27 cellular contexts compared by ENCODE assay signal in the genomic region with DNA sequence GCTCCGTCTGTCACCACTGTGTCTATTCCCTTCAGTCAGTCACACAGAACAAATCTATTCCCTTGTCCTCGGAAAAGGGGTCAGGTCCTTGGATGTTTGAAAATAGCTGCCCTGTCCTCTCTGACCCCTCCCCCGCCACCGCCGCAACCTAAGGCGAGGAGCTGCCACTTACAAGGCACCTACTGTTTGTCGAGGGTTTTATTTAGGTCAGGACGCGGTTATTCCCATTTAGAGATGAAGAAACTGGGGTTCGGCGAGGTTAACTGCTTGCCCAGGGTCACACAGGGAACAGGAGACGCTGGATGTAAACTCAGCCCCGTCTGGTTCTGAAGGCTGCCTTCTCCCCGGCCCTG.
"Had no signal": no experiment of that assay in that cellular context is flagged by ENCODE, and none has a peak within 500 bp of the region (broad histone marks: within the 10 kb centered on the region; RNA-seq: fewer than 3 reads in every experiment).

No MANE protein-coding gene starts in this region.

- H3K4me3 Mint-ChIP-seq: naive thymus-derived CD8-positive, alpha-beta T cell; nephron; neural crest cell; stimulated activated naive B cell treated with anti-CD40 and anti-IgM and Interleukin-4, amounts not matched to agents 10 μg/mL and 1 μg/mL and 100 μg/mL, for 72 hours had no signal

- H3K36me3 ChIP-seq: lower lobe of right lung, neutrophil, ovary, right atrium auricular region, right lobe of liver, suprapubic skin, thoracic aorta, tibial artery, uterus had no signal

- H3K9me3 ChIP-seq: lower lobe of right lung, neutrophil, ovary, psoas muscle, right atrium auricular region, right lobe of liver, suprapubic skin, thoracic aorta, tibial artery, uterus had no signal

- H3K4me2 ChIP-seq: smooth muscle cell had no signal

- H3K4me1 Mint-ChIP-seq: naive thymus-derived CD8-positive, alpha-beta T cell; nephron; stimulated activated naive B cell treated with anti-CD40 and anti-IgM and Interleukin-4, amounts not matched to agents 10 μg/mL and 1 μg/mL and 100 μg/mL, for 72 hours had no signal

- H3K4me3 ChIP-seq: lower lobe of right lung, ovary, psoas muscle, right atrium auricular region, right lobe of liver, smooth muscle cell, suprapubic skin, thoracic aorta, tibial artery, uterus had no signal

- H3K27ac ChIP-seq: lower lobe of right lung, neutrophil, ovary, psoas muscle, right atrium auricular region, right lobe of liver, suprapubic skin, thoracic aorta, tibial artery, uterus had no signal

- DNase-seq: hippocampal formation; lower lobe of right lung; mammary epithelial cell; mesenchymal stem cell; naive thymus-derived CD8-positive, alpha-beta T cell; occipital lobe; stimulated activated CD4-positive, alpha-beta T cell treated with anti-CD3 and anti-CD28 coated beads, Interleukin-12 subunit alpha, Interleukin-12 subunit beta, amount 100 ng/mL, for 4 hours; stimulated activated CD4-positive, alpha-beta T cell treated with anti-CD3 and anti-CD28 coated beads, Interleukin-15, amount 100 ng/mL, for 24 hours; stimulated activated CD4-positive, alpha-beta T cell treated with anti-CD3 and anti-CD28 coated beads, Interleukin-2, amount 100 ng/mL, for 24 hours; stimulated activated CD4-positive, alpha-beta T cell treated with anti-CD3 and anti-CD28 coated beads, Interleukin-4, amount 100 ng/mL, for 1 hour; stimulated activated naive B cell treated with anti-CD40 and anti-IgM and Interleukin-4, amounts not matched to agents 10 μg/mL and 1 μg/mL and 100 μg/mL, for 72 hours; stimulated activated naive CD8-positive, alpha-beta T cell treated with anti-CD3 and anti-CD28 coated beads, Interleukin-15, Interleukin-2, amounts not matched to agents 100 U/mL and 50 U/mL, for 24 hours; trophoblast cell; uterus had no signal

- H3K9me3 Mint-ChIP-seq: naive thymus-derived CD8-positive, alpha-beta T cell; nephron; neural crest cell; stimulated activated naive B cell treated with anti-CD40 and anti-IgM and Interleukin-4, amounts not matched to agents 10 μg/mL and 1 μg/mL and 100 μg/mL, for 72 hours had no signal

- H3K27me3 ChIP-seq: neutrophil, ovary, right atrium auricular region, right lobe of liver, uterus had no signal

- ATAC-seq: left colon; lower lobe of right lung; naive thymus-derived CD8-positive, alpha-beta T cell; psoas muscle; right lobe of liver; stimulated activated naive B cell treated with anti-CD40 and anti-IgM and Interleukin-4, amounts not matched to agents 10 μg/mL and 1 μg/mL and 100 μg/mL, for 72 hours; stimulated activated naive CD8-positive, alpha-beta T cell treated with anti-CD3 and anti-CD28 coated beads, Interleukin-15, Interleukin-2, amounts not matched to agents 100 U/mL and 50 U/mL, for 24 hours had no signal

- H3K27ac Mint-ChIP-seq: naive thymus-derived CD8-positive, alpha-beta T cell; nephron; stimulated activated naive B cell treated with anti-CD40 and anti-IgM and Interleukin-4, amounts not matched to agents 10 μg/mL and 1 μg/mL and 100 μg/mL, for 72 hours had no signal

- H3K4me1 ChIP-seq: lower lobe of right lung, psoas muscle, right atrium auricular region, right lobe of liver, suprapubic skin, tibial artery, uterus had no signal

- FAIRE-seq: keratinocyte had no signal

- H3K36me3 Mint-ChIP-seq: naive thymus-derived CD8-positive, alpha-beta T cell; stimulated activated naive B cell treated with anti-CD40 and anti-IgM and Interleukin-4, amounts not matched to agents 10 μg/mL and 1 μg/mL and 100 μg/mL, for 72 hours had no signal
